Comparison of ENCODE assay signal across 1 cellular context in genomic region chr15:82058026-82058425, GRCh38.
TF ChIP-seq lines count a peak whose summit lies in the region.

No MANE protein-coding gene starts in this region.

TF ChIP-seq in WTC11, 78 proteins besides CTCF, POLR2A, EP300 and RAD21 (continued from another document):
- TF ChIP-seq ZNF281 (CRISPR knock-in tag; IDR thresholded peaks at IDR 0.05) (0 out of 2 replicates have a peak, but pooled peaks have one; percentile 52), ETV6 (CRISPR knock-in tag; IDR thresholded peaks at IDR 0.05) (0 out of 2 replicates have a peak, but pooled peaks have one; percentile 19)
